Comparison of ENCODE assay signal across 19 cellular contexts in genomic region chr9:137823986-137824771, GRCh38. TPM values are rescaled to one million over a fixed set of nuclear protein-coding genes. Genes with fewer than 3 reads are reported as not detected.
DNase-seq lines count a peak whose midpoint lies in the region; ATAC-seq, FAIRE-seq and TF ChIP-seq lines count a peak whose summit lies in the region.
"Had no signal": no experiment of that assay in that cellular context is flagged by ENCODE, and none has a peak within 500 bp of the region (broad histone marks: within the 10 kb centered on the region; RNA-seq: fewer than 3 reads in every experiment).

No MANE protein-coding gene starts in this region.

- H3K27me3 Mint-ChIP-seq in activated T-cell treated with anti-CD3 and anti-CD28 coated beads, Interleukin-2, amount 50 U/mL, for 72 hours (ENCODE audit: low read depth), result no peaks in the 10 kb centered on the region
- no peaks in the 10 kb centered on the region for H3K27me3 Mint-ChIP-seq in activated T-cell treated with anti-CD3 and anti-CD28 coated beads, Interleukin-2, amount 50 U/mL, for 4 hours (ENCODE audit: low read depth)
- H3K27me3 Mint-ChIP-seq in nephron progenitor cell (ENCODE audit: low read depth, poor library complexity) (peaks cover 3% of the 10 kb centered on the region), progenitor cell of endocrine pancreas (no peaks in the 10 kb centered on the region)

- no peak for ATAC-seq in activated T-cell treated with anti-CD3 and anti-CD28 coated beads, Interleukin-2, amount 50 U/mL, for 72 hours (replicated peaks in 1 of 2)
- no peak for ATAC-seq in activated T-cell treated with anti-CD3 and anti-CD28 coated beads, Interleukin-2, amount 50 U/mL, for 4 hours
- ATAC-seq: GM23338, PC-3 had no signal

- TF ChIP-seq CTCF in bronchial epithelial cell (IDR thresholded peaks at IDR 0.05; ENCODE audit: insufficient read depth, low read length, severe bottlenecking) (no peak), nephron progenitor cell (IDR thresholded peaks at IDR 0.05) (no peak), progenitor cell of endocrine pancreas (IDR thresholded peaks at IDR 0.05; ENCODE audit: unreplicated experiment) (no peak)

- no peaks in the 10 kb centered on the region for H3K27me3 ChIP-seq in bronchial epithelial cell (ENCODE audit: control insufficient read depth, insufficient read depth, low read length)
- H3K27me3 ChIP-seq: BLaER1 had no signal

- no peak for DNase-seq in activated T-cell treated with anti-CD3 and anti-CD28 coated beads, Interleukin-2, amount 50 U/mL, for 72 hours
- DNase-seq in activated T-cell treated with anti-CD3 and anti-CD28 coated beads, Interleukin-2, amount 50 U/mL, for 4 hours, result no peak
- DNase-seq in GM12892 (ENCODE audit: insufficient read length) (no peak), bronchial epithelial cell (ENCODE audit: low read depth) (no peak), nephron progenitor cell (no peak), progenitor cell of endocrine pancreas (ENCODE audit: low spot score, unreplicated experiment) (no peak), NCI-H2196 (lab: John Stamatoyannopoulos, UW; ENCODE audit: unreplicated experiment) (no peak), T-helper 1 cell (no peak)
- DNase-seq: 8988T, DMS79 treated with DMSO at 0.1 percent for 48 hours, NCI-H1417 treated with DMSO at 0.1 percent for 48 hours, NCI-H1930, NCI-H510A treated with DMSO at 0.1 percent for 48 hours, NCI-H82, PC-3 had no signal

- TF ChIP-seq POLR2A in GM12892 (IDR thresholded peaks at IDR 0.05; ENCODE audit: low read depth, low read length), result no peak

- H3K36me3 ChIP-seq in bronchial epithelial cell (ENCODE audit: control insufficient read depth, insufficient read depth, low read length), result peaks cover 15% of the 10 kb centered on the region

- H3K9me3 Mint-ChIP-seq in activated T-cell treated with anti-CD3 and anti-CD28 coated beads, Interleukin-2, amount 50 U/mL, for 72 hours, result no peaks in the 10 kb centered on the region
- H3K9me3 Mint-ChIP-seq in activated T-cell treated with anti-CD3 and anti-CD28 coated beads, Interleukin-2, amount 50 U/mL, for 4 hours, result no peaks in the 10 kb centered on the region
- peaks cover 62% of the 10 kb centered on the region for H3K9me3 Mint-ChIP-seq in nephron progenitor cell
- H3K9me3 Mint-ChIP-seq in progenitor cell of endocrine pancreas (ENCODE audit: low read depth), result peaks cover 7% of the 10 kb centered on the region

- no peak overlapping the region for H3K4me3 Mint-ChIP-seq in activated T-cell treated with anti-CD3 and anti-CD28 coated beads, Interleukin-2, amount 50 U/mL, for 72 hours
- H3K4me3 Mint-ChIP-seq in activated T-cell treated with anti-CD3 and anti-CD28 coated beads, Interleukin-2, amount 50 U/mL, for 4 hours, result no peak overlapping the region
- H3K4me3 Mint-ChIP-seq in nephron progenitor cell, result no peak overlapping the region
- no peak overlapping the region for H3K4me3 Mint-ChIP-seq in progenitor cell of endocrine pancreas (ENCODE audit: low read depth)
- H3K4me3 Mint-ChIP-seq: GM23338 had no signal

- H3K4me1 Mint-ChIP-seq in activated T-cell treated with anti-CD3 and anti-CD28 coated beads, Interleukin-2, amount 50 U/mL, for 72 hours (ENCODE audit: low read depth), result peaks cover 6% of the 10 kb centered on the region
- H3K4me1 Mint-ChIP-seq in activated T-cell treated with anti-CD3 and anti-CD28 coated beads, Interleukin-2, amount 50 U/mL, for 4 hours (ENCODE audit: low read depth), result no peaks in the 10 kb centered on the region
- H3K4me1 Mint-ChIP-seq in nephron progenitor cell (no peaks in the 10 kb centered on the region), progenitor cell of endocrine pancreas (ENCODE audit: low read depth) (no peaks in the 10 kb centered on the region)
- H3K4me1 Mint-ChIP-seq: GM23338 had no signal

- FAIRE-seq in GM12892 (lab: Jason Lieb, UNC), result peak; percentile 70
- peak; percentile 70 for FAIRE-seq in bronchial epithelial cell (lab: Jason Lieb, UNC)
- FAIRE-seq: G401.6, GM18507 had no signal

- H3K4me3 ChIP-seq in bronchial epithelial cell (ENCODE audit: low read depth, low read length), result no peak overlapping the region
- H3K4me3 ChIP-seq: BLaER1, GM23338 had no signal

- H3K36me3 Mint-ChIP-seq in activated T-cell treated with anti-CD3 and anti-CD28 coated beads, Interleukin-2, amount 50 U/mL, for 72 hours (ENCODE audit: insufficient read depth in 2 of 2), result peaks cover 7 to 15% of the 10 kb centered on the region in 2 donors
- peaks cover 47% of the 10 kb centered on the region for H3K36me3 Mint-ChIP-seq in activated T-cell treated with anti-CD3 and anti-CD28 coated beads, Interleukin-2, amount 50 U/mL, for 4 hours (ENCODE audit: insufficient read depth)
- H3K36me3 Mint-ChIP-seq in nephron progenitor cell (ENCODE audit: low read depth) (peaks cover 82% of the 10 kb centered on the region), progenitor cell of endocrine pancreas (ENCODE audit: insufficient read depth) (peaks cover 56% of the 10 kb centered on the region)

- H3K27ac Mint-ChIP-seq in activated T-cell treated with anti-CD3 and anti-CD28 coated beads, Interleukin-2, amount 50 U/mL, for 72 hours, result peak overlapping the region; percentile 13
- peak overlapping the region; percentile 34 for H3K27ac Mint-ChIP-seq in nephron progenitor cell
- no peak overlapping the region for H3K27ac Mint-ChIP-seq in progenitor cell of endocrine pancreas
- H3K27ac Mint-ChIP-seq: GM23338 had no signal

RNA-seq across cellular contexts. Expression of gene CACNA1B, which starts 53.4 kb away (rescaled TPM):
- total RNA-seq in activated T-cell treated with anti-CD3 and anti-CD28 coated beads, Interleukin-2, amount 50 U/mL, for 72 hours, result under 1 TPM; 0.02 to 0.07 TPM
- under 1 TPM in 1 of 3 donors, not detected in 2; 0.03 TPM for total RNA-seq in activated T-cell treated with anti-CD3 and anti-CD28 coated beads, Interleukin-2, amount 50 U/mL, for 4 hours
- 0.06 TPM for polyA plus RNA-seq in GM12892 (2012; ENCODE audit: missing spikeins)
- total RNA-seq in bronchial epithelial cell (not detected in 2 replicates), progenitor cell of endocrine pancreas (2.1 and 2.4 TPM in 2 replicates)
- total RNA-seq: PC-3 had no signal
